Comparison of ENCODE assay signal across 14 cellular contexts in the genomic region with DNA sequence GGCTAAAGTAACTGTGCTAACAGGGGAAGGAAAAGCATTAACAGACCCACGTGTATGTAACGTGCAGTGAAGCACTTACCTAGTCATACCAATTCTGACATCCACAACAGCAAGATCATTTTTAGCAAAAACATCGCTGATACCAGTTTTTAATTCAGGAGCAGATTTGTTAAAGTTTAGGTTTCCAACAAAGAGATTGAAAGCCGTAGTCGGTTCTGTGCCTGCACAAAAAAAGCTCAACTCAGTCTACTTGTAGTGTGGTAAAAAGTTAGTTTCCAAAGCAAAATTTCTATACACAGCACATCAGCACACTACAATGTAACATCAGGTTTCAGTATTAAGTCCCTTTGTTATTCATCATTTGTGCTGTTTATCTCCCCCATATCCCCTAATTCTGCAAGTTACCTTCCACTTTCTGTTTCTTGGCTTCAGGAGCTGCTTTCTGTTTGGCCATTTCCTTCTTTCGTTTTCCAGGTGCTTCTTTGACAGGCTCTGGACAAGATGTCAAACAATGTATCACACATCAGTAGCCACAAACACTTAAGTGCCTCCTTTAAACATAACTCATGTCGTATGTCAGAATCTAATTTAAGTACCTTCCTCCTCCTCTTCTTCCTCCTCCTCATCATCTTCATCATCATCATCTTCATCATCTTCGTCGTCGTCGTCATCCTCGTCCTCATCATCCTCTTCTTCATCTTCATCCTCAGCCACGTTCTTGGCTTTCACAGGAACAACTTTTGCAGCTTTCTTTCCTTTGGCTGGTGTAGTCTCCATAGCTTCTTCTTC. TPM values are rescaled to one million over a fixed set of nuclear protein-coding genes. Genes with fewer than 3 reads are reported as not detected.
A peak's percentile ranks its signal among the peaks of the same experiment; 100 is the strongest.
DNase-seq lines count a peak whose midpoint lies in the region; ATAC-seq and TF ChIP-seq lines count a peak whose summit lies in the region.
"Had no signal": no experiment of that assay in that cellular context is flagged by ENCODE, and none has a peak within 500 bp of the region (broad histone marks: within the 10 kb centered on the region; RNA-seq: fewer than 3 reads in every experiment).

No MANE protein-coding gene starts in this region.

- H3K4me3 ChIP-seq in GM23338, result no peak overlapping the region
- no peak overlapping the region for H3K4me3 ChIP-seq in naive thymus-derived CD4-positive, alpha-beta T cell (ENCODE audit: low read length)
- H3K4me3 ChIP-seq: lung, suprapubic skin had no signal

- peaks cover 82% of the 10 kb centered on the region for H3K36me3 ChIP-seq in GM23338 (ENCODE audit: insufficient read depth)
- peaks cover 62 to 79% (median 78%) of the 10 kb centered on the region in 3 experiments for H3K36me3 ChIP-seq in naive thymus-derived CD4-positive, alpha-beta T cell (ENCODE audit: control insufficient read depth in 2 of 3, insufficient read depth in 3 of 3, low read length in 3 of 3)

- H3K27ac Mint-ChIP-seq in T-helper 2 cell treated with Interferon-gamma antibody and Interleukin-4, amounts not matched to agents 5 μg/mL and 100 μg/mL, for 36 hours, result peak overlapping the region; percentile 46
- H3K27ac Mint-ChIP-seq in GM23338, result no peak overlapping the region
- peak overlapping the region; percentile 76 to 92 for H3K27ac Mint-ChIP-seq in activated naive CD4-positive, alpha-beta T cell treated with anti-CD3 and anti-CD28 coated beads, Interleukin-2, amount 50 U/mL, for 72 hours
- H3K27ac Mint-ChIP-seq in naive thymus-derived CD4-positive, alpha-beta T cell, result peak overlapping the region in 8 of 9 donors; percentile 24 to 79 (median 53)

- peaks cover 90% of the 10 kb centered on the region for H3F3A ChIP-seq in GM23338 (replicated peaks; ENCODE audit: low read depth)

- H3K27ac ChIP-seq in GM23338 (ENCODE audit: low read depth), result peak overlapping the region; percentile 91
- H3K27ac ChIP-seq in naive thymus-derived CD4-positive, alpha-beta T cell (ENCODE audit: low read depth, low read length), result no peak overlapping the region
- H3K27ac ChIP-seq: foreskin keratinocyte, HL-60, suprapubic skin had no signal

- peaks cover 83% of the 10 kb centered on the region for H4K20me1 ChIP-seq in GM23338 (replicated peaks; ENCODE audit: insufficient read depth)

- CTCF ChIA-PET in naive thymus-derived CD4-positive, alpha-beta T cell (lab: Charles Lee), result no interaction called here

- POLR2A ChIA-PET in naive thymus-derived CD4-positive, alpha-beta T cell (lab: Charles Lee), result interaction anchor here (0.8 kb wide), 1 partner anchor 28 kb away, joined by 3 read pairs; no protein-coding TSS in a partner anchor

- peak overlapping the region; percentile 59 for H3K4me3 Mint-ChIP-seq in T-helper 2 cell treated with Interferon-gamma antibody and Interleukin-4, amounts not matched to agents 5 μg/mL and 100 μg/mL, for 36 hours
- peak overlapping the region; percentile 35 for H3K4me3 Mint-ChIP-seq in GM23338
- H3K4me3 Mint-ChIP-seq in naive thymus-derived CD4-positive, alpha-beta T cell, result peak overlapping the region in 8 of 10 donors; percentile 32 to 62 (median 51)

- H3K9me2 ChIP-seq in GM23338 (ENCODE audit: insufficient read depth), result no peaks in the 10 kb centered on the region

- TF ChIP-seq CTCF in GM23338 (conservative IDR thresholded peaks at IDR 0.05; ENCODE audit: low read depth in 2 of 2), result no peak

- no peaks in the 10 kb centered on the region for H3K27me3 Mint-ChIP-seq in T-helper 2 cell treated with Interferon-gamma antibody and Interleukin-4, amounts not matched to agents 5 μg/mL and 100 μg/mL, for 36 hours (ENCODE audit: low read depth)
- H3K27me3 Mint-ChIP-seq in GM23338 (ENCODE audit: insufficient read depth, low read depth, poor library complexity), result peaks cover 30% of the 10 kb centered on the region
- H3K27me3 Mint-ChIP-seq in naive thymus-derived CD4-positive, alpha-beta T cell, result no peaks in the 10 kb centered on the region

- no peak for DNase-seq in T-helper 2 cell treated with Interferon-gamma antibody and Interleukin-4, amounts not matched to agents 5 μg/mL and 100 μg/mL, for 36 hours (ENCODE audit: low spot score)
- DNase-seq in T-helper 2 cell (no peak), GM23338 (ENCODE audit: low spot score) (no peak), RKO (ENCODE audit: low spot score) (no peak)
- DNase-seq in activated naive CD4-positive, alpha-beta T cell treated with anti-CD3 and anti-CD28 coated beads, Interleukin-2, amount 50 U/mL, for 72 hours (ENCODE audit: low spot score in 2 of 2), result peak in 1 of 2 donors; percentile 13
- no peak for DNase-seq in naive thymus-derived CD4-positive, alpha-beta T cell
- DNase-seq: foreskin keratinocyte, NCI-H2107, T1000 had no signal

- H3K36me3 Mint-ChIP-seq in T-helper 2 cell treated with Interferon-gamma antibody and Interleukin-4, amounts not matched to agents 5 μg/mL and 100 μg/mL, for 36 hours (ENCODE audit: low read depth), result peaks cover 79% of the 10 kb centered on the region
- peaks cover 91% of the 10 kb centered on the region for H3K36me3 Mint-ChIP-seq in GM23338 (ENCODE audit: low read depth)
- H3K36me3 Mint-ChIP-seq in activated naive CD4-positive, alpha-beta T cell treated with anti-CD3 and anti-CD28 coated beads, Interleukin-2, amount 50 U/mL, for 72 hours, result peaks cover 81 to 83% of the 10 kb centered on the region in 2 donors
- peaks cover 37 to 73% (median 64%) of the 10 kb centered on the region in 5 donors for H3K36me3 Mint-ChIP-seq in naive thymus-derived CD4-positive, alpha-beta T cell

- ATAC-seq in GM23338 (no peak), HG03097 (IDR thresholded peaks at IDR 0.05; ENCODE audit: low FRiP score, unreplicated experiment) (no peak), HG03442 (IDR thresholded peaks at IDR 0.05; ENCODE audit: unreplicated experiment) (no peak)
- ATAC-seq in activated naive CD4-positive, alpha-beta T cell treated with anti-CD3 and anti-CD28 coated beads, Interleukin-2, amount 50 U/mL, for 72 hours, result no peak
- ATAC-seq in naive thymus-derived CD4-positive, alpha-beta T cell, result no peak
- ATAC-seq: foreskin keratinocyte had no signal

- peaks cover 77% of the 10 kb centered on the region for H3K79me2 ChIP-seq in GM23338 (replicated peaks; ENCODE audit: insufficient read depth)

- H2AFZ ChIP-seq in GM23338, result no peak overlapping the region

- peaks cover 38% of the 10 kb centered on the region for H3K4me1 Mint-ChIP-seq in T-helper 2 cell treated with Interferon-gamma antibody and Interleukin-4, amounts not matched to agents 5 μg/mL and 100 μg/mL, for 36 hours (ENCODE audit: low read depth)
- H3K4me1 Mint-ChIP-seq in GM23338, result peaks cover 48% of the 10 kb centered on the region
- peaks cover 40 to 62% (median 54%) of the 10 kb centered on the region in 7 donors for H3K4me1 Mint-ChIP-seq in naive thymus-derived CD4-positive, alpha-beta T cell

- no peaks in the 10 kb centered on the region for H3K27me3 ChIP-seq in GM23338 (ENCODE audit: insufficient read depth)
- H3K27me3 ChIP-seq in naive thymus-derived CD4-positive, alpha-beta T cell (ENCODE audit: control insufficient read depth in 2 of 2, insufficient read depth in 2 of 2, low read length in 2 of 2), result no peaks in the 10 kb centered on the region
- H3K27me3 ChIP-seq: foreskin keratinocyte, suprapubic skin had no signal

- no peaks in the 10 kb centered on the region for H3K9me3 ChIP-seq in naive thymus-derived CD4-positive, alpha-beta T cell (ENCODE audit: control insufficient read depth in 2 of 3, low read length in 3 of 3)
- H3K9me3 ChIP-seq: suprapubic skin had no signal

- intact Hi-C loops in naive thymus-derived CD4-positive, alpha-beta T cell (cut with micrococcal nuclease), result loop anchor here in 1 of 2 donors (5.0 kb wide), 2 partner anchors 97 to 1792 kb away; a partner anchor contains a TSS

- peaks cover 21% of the 10 kb centered on the region for H3K4me1 ChIP-seq in GM23338 (ENCODE audit: insufficient read depth)
- H3K4me1 ChIP-seq in naive thymus-derived CD4-positive, alpha-beta T cell (ENCODE audit: control insufficient read depth in 2 of 2, insufficient read depth in 2 of 2, low read length in 2 of 2), result peaks cover 24 to 25% of the 10 kb centered on the region in 2 donors

- 0 out of 2 replicates have a peak overlapping the region, but pooled peaks have one; percentile 100 for H3K4me2 ChIP-seq in GM23338

- no peaks in the 10 kb centered on the region for H3K9me3 Mint-ChIP-seq in T-helper 2 cell treated with Interferon-gamma antibody and Interleukin-4, amounts not matched to agents 5 μg/mL and 100 μg/mL, for 36 hours
- H3K9me3 Mint-ChIP-seq in GM23338, result peaks cover 11% of the 10 kb centered on the region; the same call in 2 of the 3 replicates
- no peaks in the 10 kb centered on the region for H3K9me3 Mint-ChIP-seq in activated naive CD4-positive, alpha-beta T cell treated with anti-CD3 and anti-CD28 coated beads, Interleukin-2, amount 50 U/mL, for 72 hours
- H3K9me3 Mint-ChIP-seq in naive thymus-derived CD4-positive, alpha-beta T cell, result peaks cover 0 to 8% (median 0%) of the 10 kb centered on the region in 11 donors

TF ChIP-seq in GM23338, 12 proteins besides CTCF, POLR2A, EP300 and RAD21 (continues in another document):
- no peak for TF ChIP-seq EZH2phosphoT487 (IDR thresholded peaks at IDR 0.05; ENCODE audit: unreplicated experiment)
- no peak for TF ChIP-seq STAT1 (IDR thresholded peaks at IDR 0.05; ENCODE audit: unreplicated experiment)

RNA-seq across cellular contexts. Expression of a gene that starts 4.0 kb away (rescaled TPM):
- 439 and 678 TPM in 2 replicates for total RNA-seq in GM23338 (2014; rRNA removed; shearing (Covaris generic))
- 2,192 and 2,269 TPM in 2 replicates for polyA plus RNA-seq in GM23338 (2016; fragmentation: Nextera tagmentation; extraction: Ambion mirVana)
- total RNA-seq in activated naive CD4-positive, alpha-beta T cell treated with anti-CD3 and anti-CD28 coated beads, Interleukin-2, amount 50 U/mL, for 72 hours, result 100 to 1,000 TPM; 435 to 901 TPM
- 100 to 1,000 TPM; 411 to 647 (median 426) TPM for total RNA-seq in naive thymus-derived CD4-positive, alpha-beta T cell
- 100 to 1,000 TPM; 470 to 662 TPM for polyA plus RNA-seq in naive thymus-derived CD4-positive, alpha-beta T cell
